In genomic region chr7:121384159-121384745, GRCh38 we compare ENCODE assay signal across 17 cellular contexts. TPM values are rescaled to one million over a fixed set of nuclear protein-coding genes. Genes with fewer than 3 reads are reported as not detected.
DNase-seq lines count a peak whose midpoint lies in the region; ATAC-seq, FAIRE-seq and TF ChIP-seq lines count a peak whose summit lies in the region.
"Had no signal": no experiment of that assay in that cellular context is flagged by ENCODE, and none has a peak within 500 bp of the region (broad histone marks: within the 10 kb centered on the region; RNA-seq: fewer than 3 reads in every experiment).

No MANE protein-coding gene starts in this region.

- POLR2A ChIA-PET in PC-9 (lab: Charles Lee; ENCODE audit: unreplicated experiment), result interaction anchor here (0.7 kb wide), 1 partner anchor 25 kb away, joined by 3 read pairs; no protein-coding TSS in a partner anchor

- FAIRE-seq in GM19239 (lab: Jason Lieb, UNC), result peak; percentile 66
- FAIRE-seq: RCC 7860 had no signal

- no peaks in the 10 kb centered on the region; the same call in 1 of the 2 replicates for H3F3A ChIP-seq in PC-9 (ENCODE audit: insufficient read depth, low read depth)

- no peaks in the 10 kb centered on the region for H3K9me2 ChIP-seq in PC-9 (ENCODE audit: insufficient read depth)

- TF ChIP-seq CTCF in BE2C (IDR thresholded peaks at IDR 0.05; ENCODE audit: low read depth, low read length) (no peak), PC-9 (conservative IDR thresholded peaks at IDR 0.05) (no peak)

- H3K4me2 ChIP-seq in PC-9, result no peak overlapping the region

- no peak for ATAC-seq in T-helper 17 cell
- ATAC-seq in stimulated activated memory B cell treated with anti-CD40 and anti-IgM and Interleukin-4, amounts not matched to agents 10 μg/mL and 1 μg/mL and 100 μg/mL, for 72 hours, result no peak
- ATAC-seq: activated CD8-positive, alpha-beta memory T cell treated with anti-CD3 and anti-CD28 coated beads, Interleukin-2, amount 10 ng/mL, durations not matched to agents 7 days and 5 days had no signal

- H3K4me3 Mint-ChIP-seq in T-helper 17 cell (no peak overlapping the region), immature natural killer cell (peak overlapping the region in 3 of 5 donors; percentile 2 to 17 (median 9))
- H3K4me3 Mint-ChIP-seq in stimulated activated memory B cell treated with anti-CD40 and anti-IgM and Interleukin-4, amounts not matched to agents 10 μg/mL and 1 μg/mL and 100 μg/mL, for 72 hours, result peak overlapping the region; percentile 23
- H3K4me3 Mint-ChIP-seq: activated CD8-positive, alpha-beta memory T cell treated with anti-CD3 and anti-CD28 coated beads, Interleukin-2, amount 10 ng/mL, durations not matched to agents 7 days and 5 days; CD14-positive monocyte had no signal

- H3K27ac ChIP-seq in PC-9, result no peak overlapping the region

- H3K36me3 ChIP-seq in BE2C, result 0 out of 2 replicates have a peak, but pooled peaks cover 3% of the 10 kb centered on the region
- peaks cover 43% of the 10 kb centered on the region for H3K36me3 ChIP-seq in PC-9 (ENCODE audit: low read depth)

- peaks cover 10% of the 10 kb centered on the region; the same call in 1 of the 2 replicates for H4K20me1 ChIP-seq in PC-9 (ENCODE audit: insufficient read depth)

- H3K27me3 Mint-ChIP-seq in T-helper 17 cell (no peaks in the 10 kb centered on the region), immature natural killer cell (ENCODE audit: low read depth in 3 of 3) (peaks cover 0 to 4% (median 0%) of the 10 kb centered on the region in 3 donors)
- no peaks in the 10 kb centered on the region for H3K27me3 Mint-ChIP-seq in stimulated activated memory B cell treated with anti-CD40 and anti-IgM and Interleukin-4, amounts not matched to agents 10 μg/mL and 1 μg/mL and 100 μg/mL, for 72 hours
- H3K27me3 Mint-ChIP-seq: activated CD8-positive, alpha-beta memory T cell treated with anti-CD3 and anti-CD28 coated beads, Interleukin-2, amount 10 ng/mL, durations not matched to agents 7 days and 5 days had no signal

- DNase-seq in GM19239 (ENCODE audit: insufficient read length, low spot score) (no peak), T-helper 17 cell (no peak), immature natural killer cell (no peak), BE2C (no peak), retina (no peak), PC-9 (no peak)
- DNase-seq: activated CD8-positive, alpha-beta memory T cell treated with anti-CD3 and anti-CD28 coated beads, Interleukin-2, amount 10 ng/mL, durations not matched to agents 7 days and 5 days; activated naive CD4-positive, alpha-beta T cell treated with Interleukin-2 at 50 U/mL for 16 hours; dorsolateral prefrontal cortex; EL; MG63; NCI-H2081; NCI-H526 had no signal

- intact Hi-C loops in PC-9 (cut with micrococcal nuclease; ENCODE audit: unreplicated experiment), result no loop called here

- H3K79me2 ChIP-seq in PC-9 (ENCODE audit: low read depth), result peaks cover 94% of the 10 kb centered on the region

- H3K4me1 Mint-ChIP-seq in T-helper 17 cell, result peaks cover 22% of the 10 kb centered on the region
- peaks cover 44 to 83% of the 10 kb centered on the region in 2 donors for H3K4me1 Mint-ChIP-seq in immature natural killer cell
- H3K4me1 Mint-ChIP-seq in stimulated activated memory B cell treated with anti-CD40 and anti-IgM and Interleukin-4, amounts not matched to agents 10 μg/mL and 1 μg/mL and 100 μg/mL, for 72 hours, result peaks cover 88% of the 10 kb centered on the region

- H3K9me3 Mint-ChIP-seq in immature natural killer cell, result no peaks in the 10 kb centered on the region
- no peaks in the 10 kb centered on the region for H3K9me3 Mint-ChIP-seq in stimulated activated memory B cell treated with anti-CD40 and anti-IgM and Interleukin-4, amounts not matched to agents 10 μg/mL and 1 μg/mL and 100 μg/mL, for 72 hours

- H3K27ac Mint-ChIP-seq in T-helper 17 cell (peak overlapping the region; percentile 71), immature natural killer cell (peak overlapping the region in 5 of 6 donors; percentile 7 to 59 (median 46))
- peak overlapping the region; percentile 91 for H3K27ac Mint-ChIP-seq in stimulated activated memory B cell treated with anti-CD40 and anti-IgM and Interleukin-4, amounts not matched to agents 10 μg/mL and 1 μg/mL and 100 μg/mL, for 72 hours
- H3K27ac Mint-ChIP-seq: activated CD8-positive, alpha-beta memory T cell treated with anti-CD3 and anti-CD28 coated beads, Interleukin-2, amount 10 ng/mL, durations not matched to agents 7 days and 5 days; CD14-positive monocyte had no signal

- H3K4me1 ChIP-seq in BE2C (no peaks in the 10 kb centered on the region; the same call in 1 of the 2 replicates), PC-9 (replicated peaks; ENCODE audit: insufficient read depth) (0 out of 2 replicates have a peak, but pooled peaks cover 1% of the 10 kb centered on the region)

- no peak overlapping the region for H3K4me3 ChIP-seq in BE2C (ENCODE audit: low read depth, low read length)
- H3K4me3 ChIP-seq in PC-9, result no peak overlapping the region
- H3K4me3 ChIP-seq: dorsolateral prefrontal cortex, MG63 had no signal

- H3K36me3 Mint-ChIP-seq in T-helper 17 cell (ENCODE audit: low read depth), result no peaks in the 10 kb centered on the region
- peaks cover 0 to 15% (median 3%) of the 10 kb centered on the region in 3 donors for H3K36me3 Mint-ChIP-seq in immature natural killer cell
- H3K36me3 Mint-ChIP-seq in stimulated activated memory B cell treated with anti-CD40 and anti-IgM and Interleukin-4, amounts not matched to agents 10 μg/mL and 1 μg/mL and 100 μg/mL, for 72 hours, result peaks cover 27% of the 10 kb centered on the region
- H3K36me3 Mint-ChIP-seq: CD14-positive monocyte had no signal

- BruUV-seq in PC-9 (replicated peaks; lab: Mats Ljungman, UMichigan), result no TSS peak

- CTCF ChIA-PET in PC-9 (lab: Charles Lee), result interaction anchor here (0.7 kb wide), 1 partner anchor 16 kb away, joined by 3 read pairs; no protein-coding TSS in a partner anchor

- H3K9me3 ChIP-seq in T-helper 17 cell (ENCODE audit: control insufficient read depth, low read length, poor library complexity, severe bottlenecking), result no peaks in the 10 kb centered on the region
- H3K9me3 ChIP-seq in BE2C, result no peaks in the 10 kb centered on the region
- no peaks in the 10 kb centered on the region for H3K9me3 ChIP-seq in PC-9 (ENCODE audit: insufficient read depth, low read depth)
- H3K9me3 ChIP-seq: MG63 had no signal

- H3K27me3 ChIP-seq in BE2C (no peaks in the 10 kb centered on the region), PC-9 (ENCODE audit: insufficient read depth, low read depth) (no peaks in the 10 kb centered on the region)
- H3K27me3 ChIP-seq: dorsolateral prefrontal cortex, MG63 had no signal

- no peak overlapping the region for H2AFZ ChIP-seq in PC-9

RNA-seq across cellular contexts. Expression of gene FAM3C, which starts 11.9 kb away (rescaled TPM):
- total RNA-seq in T-helper 17 cell (10 to 100 TPM; 10.6 to 16.6 TPM), PC-9 (2021) (117 and 134 TPM in 2 replicates)
- 10 to 100 TPM; 34.5 to 49.4 (median 48.1) TPM for polyA plus RNA-seq in immature natural killer cell
- polyA plus RNA-seq in BE2C (2012; ENCODE audit: insufficient read depth, insufficient read length, low read depth), result 30.0 TPM

RNA-seq across cellular contexts. Expression of gene WNT16, which starts 55.5 kb away (rescaled TPM):
- total RNA-seq in T-helper 17 cell (not detected), PC-9 (2021) (not detected in 2 replicates)
- polyA plus RNA-seq in immature natural killer cell, result not detected
- not detected for polyA plus RNA-seq in BE2C (2012; ENCODE audit: insufficient read depth, insufficient read length, low read depth)
- total RNA-seq: activated CD8-positive, alpha-beta memory T cell treated with anti-CD3 and anti-CD28 coated beads, Interleukin-2, amount 10 ng/mL, durations not matched to agents 7 days and 5 days; kidney epithelial cell had no signal
- polyA plus RNA-seq: CD14-positive monocyte had no signal
